Comparison of ENCODE assay signal across 36 cellular contexts in genomic region chr4:158560284-158560683, GRCh38. TPM values are rescaled to one million over a fixed set of nuclear protein-coding genes. Genes with fewer than 3 reads are reported as not detected.
"Had no signal": no experiment of that assay in that cellular context is flagged by ENCODE, and none has a peak within 500 bp of the region (broad histone marks: within the 10 kb centered on the region; RNA-seq: fewer than 3 reads in every experiment).

No MANE protein-coding gene starts in this region.

- H3K4me1 ChIP-seq: adrenal gland, body of pancreas, colonic mucosa had no signal

- H3K27me3 ChIP-seq: adrenal gland, body of pancreas, cardiac muscle cell, colonic mucosa had no signal

- H3K36me3 Mint-ChIP-seq: activated naive CD4-positive, alpha-beta T cell treated with anti-CD3 and anti-CD28 coated beads, Interleukin-2, amount 50 U/mL, for 24 hours; activated naive CD8-positive, alpha-beta T cell treated with anti-CD3 and anti-CD28 coated beads for 36 hours had no signal

- H3K27ac ChIP-seq: adrenal gland, body of pancreas, cardiac muscle cell, colonic mucosa, WERI-Rb-1 had no signal

- H3K4me3 Mint-ChIP-seq: activated B cell treated with CpG ODN at 0.5 μM for 24 hours; activated CD8-positive, alpha-beta T cell treated with anti-CD3 and anti-CD28 coated beads for 36 hours; activated naive CD4-positive, alpha-beta T cell treated with anti-CD3 and anti-CD28 coated beads for 36 hours; activated naive CD4-positive, alpha-beta T cell treated with anti-CD3 and anti-CD28 coated beads, Interleukin-2, amount 50 U/mL, for 24 hours; activated naive CD8-positive, alpha-beta T cell treated with anti-CD3 and anti-CD28 coated beads for 36 hours; activated naive CD8-positive, alpha-beta T cell treated with anti-CD3 and anti-CD28 coated beads, Interleukin-2, amount 50 U/mL, for 24 hours; activated T-helper 1 cell treated with anti-CD3 and anti-CD28 coated beads, Interleukin-12 subunit alpha, Interleukin-12 subunit beta, Interleukin-2, Interleukin-4 antibody, amounts not matched to agents 30 ng/mL and 10 ng/mL and 1 ng/mL, durations not matched to agents 14 hours and 24 hours and 36 hours; endodermal cell; T-helper 1 cell treated with Interleukin-12 subunit alpha and Interleukin-12 subunit beta and Interleukin-4 antibody, amounts not matched to agents 30 μg/mL and 1 μg/mL, for 36 hours had no signal

- DNase-seq: activated B cell treated with CpG ODN at 0.5 μM for 24 hours; activated CD4-positive, alpha-beta T cell treated with anti-CD3 and anti-CD28 coated beads for 48 hours; activated CD4-positive, alpha-beta T cell treated with anti-CD3 and anti-CD28 coated beads, Interleukin-2, amount 50 U/mL, for 1 hour; activated CD4-positive, alpha-beta T cell treated with anti-CD3 and anti-CD28 coated beads, Interleukin-2, amount 50 U/mL, for 48 hours; activated CD8-positive, alpha-beta memory T cell treated with anti-CD3 and anti-CD28 coated beads for 24 hours; activated CD8-positive, alpha-beta memory T cell treated with anti-CD3 and anti-CD28 coated beads, Interleukin-2, amount 50 U/mL, for 4 hours; activated CD8-positive, alpha-beta T cell treated with anti-CD3 and anti-CD28 coated beads for 36 hours; activated effector memory CD4-positive, alpha-beta T cell treated with anti-CD3 and anti-CD28 coated beads, Interleukin-2, amount 50 U/mL, for 16 hours; activated naive CD4-positive, alpha-beta T cell treated with anti-CD3 and anti-CD28 coated beads for 36 hours; activated naive CD8-positive, alpha-beta T cell treated with anti-CD3 and anti-CD28 coated beads for 36 hours; activated naive CD8-positive, alpha-beta T cell treated with anti-CD3 and anti-CD28 coated beads, Interleukin-2, amount 50 U/mL, for 24 hours; activated T-cell treated with anti-CD3 and anti-CD28 coated beads, Interleukin-2, amount 50 U/mL, for 1 hour; activated T-cell treated with anti-CD3 and anti-CD28 coated beads, Interleukin-2, amount 50 U/mL, for 48 hours; adrenal gland; amygdala; aorta; body of pancreas; central memory CD4-positive, alpha-beta T cell; cerebellar nuclear complex; colonic mucosa; effector CD8-positive, alpha-beta T cell; endodermal cell; foreskin fibroblast; head of caudate nucleus; T-helper 9 cell; WERI-Rb-1 had no signal

- H3K9me3 ChIP-seq: adrenal gland, body of pancreas, colonic mucosa had no signal

- H3K36me3 ChIP-seq: adrenal gland, cardiac muscle cell, colonic mucosa, WERI-Rb-1 had no signal

- H3K9me3 Mint-ChIP-seq: activated B cell treated with CpG ODN at 0.5 μM for 24 hours; activated CD8-positive, alpha-beta T cell treated with anti-CD3 and anti-CD28 coated beads for 36 hours; activated naive CD4-positive, alpha-beta T cell treated with anti-CD3 and anti-CD28 coated beads for 36 hours; activated naive CD8-positive, alpha-beta T cell treated with anti-CD3 and anti-CD28 coated beads for 36 hours; activated naive CD8-positive, alpha-beta T cell treated with anti-CD3 and anti-CD28 coated beads, Interleukin-2, amount 50 U/mL, for 24 hours; activated T-helper 1 cell treated with anti-CD3 and anti-CD28 coated beads, Interleukin-12 subunit alpha, Interleukin-12 subunit beta, Interleukin-2, Interleukin-4 antibody, amounts not matched to agents 30 ng/mL and 10 ng/mL and 1 ng/mL, durations not matched to agents 14 hours and 24 hours and 36 hours; activated T-helper 2 cell treated with anti-CD3 and anti-CD28 coated beads, Interferon-gamma antibody, Interleukin-2, Interleukin-4, amounts not matched to agents 10 μg/mL and 5 μg/mL and 100 μg/mL, durations not matched to agents 14 hours and 24 hours and 36 hours; endodermal cell; T-helper 1 cell treated with Interleukin-12 subunit alpha and Interleukin-12 subunit beta and Interleukin-4 antibody, amounts not matched to agents 30 μg/mL and 1 μg/mL, for 36 hours had no signal

- ATAC-seq: activated CD4-positive, CD25-positive, alpha-beta regulatory T cell treated with anti-CD3 and anti-CD28 coated beads, Interleukin-2, amount 50 U/mL, for 24 hours; activated CD8-positive, alpha-beta T cell treated with anti-CD3 and anti-CD28 coated beads for 36 hours; activated naive CD8-positive, alpha-beta T cell treated with anti-CD3 and anti-CD28 coated beads, Interleukin-2, amount 50 U/mL, for 24 hours; body of pancreas; esophagus mucosa had no signal

- H3K27ac Mint-ChIP-seq: activated B cell treated with CpG ODN at 0.5 μM for 24 hours; activated CD8-positive, alpha-beta T cell treated with anti-CD3 and anti-CD28 coated beads for 36 hours; activated naive CD4-positive, alpha-beta T cell treated with anti-CD3 and anti-CD28 coated beads for 36 hours; activated naive CD4-positive, alpha-beta T cell treated with anti-CD3 and anti-CD28 coated beads, Interleukin-2, amount 50 U/mL, for 24 hours; activated naive CD8-positive, alpha-beta T cell treated with anti-CD3 and anti-CD28 coated beads for 36 hours; activated naive CD8-positive, alpha-beta T cell treated with anti-CD3 and anti-CD28 coated beads, Interleukin-2, amount 50 U/mL, for 24 hours; activated T-helper 1 cell treated with anti-CD3 and anti-CD28 coated beads, Interleukin-12 subunit alpha, Interleukin-12 subunit beta, Interleukin-2, Interleukin-4 antibody, amounts not matched to agents 30 ng/mL and 10 ng/mL and 1 ng/mL, durations not matched to agents 14 hours and 24 hours and 36 hours; activated T-helper 2 cell treated with anti-CD3 and anti-CD28 coated beads, Interferon-gamma antibody, Interleukin-2, Interleukin-4, amounts not matched to agents 10 μg/mL and 5 μg/mL and 100 μg/mL, durations not matched to agents 14 hours and 24 hours and 36 hours; endodermal cell; T-helper 1 cell treated with Interleukin-12 subunit alpha and Interleukin-12 subunit beta and Interleukin-4 antibody, amounts not matched to agents 30 μg/mL and 1 μg/mL, for 36 hours had no signal

- H3K4me3 ChIP-seq: adrenal gland, body of pancreas, cardiac muscle cell, colonic mucosa had no signal

- H3K4me1 Mint-ChIP-seq: activated B cell treated with CpG ODN at 0.5 μM for 24 hours; activated naive CD4-positive, alpha-beta T cell treated with anti-CD3 and anti-CD28 coated beads, Interleukin-2, amount 50 U/mL, for 24 hours; activated naive CD8-positive, alpha-beta T cell treated with anti-CD3 and anti-CD28 coated beads for 36 hours; activated naive CD8-positive, alpha-beta T cell treated with anti-CD3 and anti-CD28 coated beads, Interleukin-2, amount 50 U/mL, for 24 hours; endodermal cell had no signal

RNA-seq across cellular contexts. Expression of gene RXFP1, which starts 38.6 kb away (rescaled TPM):
- total RNA-seq: activated B cell treated with CpG ODN at 0.5 μM for 24 hours; activated CD8-positive, alpha-beta T cell treated with anti-CD3 and anti-CD28 coated beads for 36 hours; activated naive CD4-positive, alpha-beta T cell treated with anti-CD3 and anti-CD28 coated beads for 36 hours; activated naive CD8-positive, alpha-beta T cell treated with anti-CD3 and anti-CD28 coated beads for 36 hours; activated T-helper 1 cell treated with anti-CD3 and anti-CD28 coated beads, Interleukin-12 subunit alpha, Interleukin-12 subunit beta, Interleukin-2, Interleukin-4 antibody, amounts not matched to agents 30 ng/mL and 10 ng/mL and 1 ng/mL, durations not matched to agents 14 hours and 24 hours and 36 hours; activated T-helper 2 cell treated with anti-CD3 and anti-CD28 coated beads, Interferon-gamma antibody, Interleukin-2, Interleukin-4, amounts not matched to agents 10 μg/mL and 5 μg/mL and 100 μg/mL, durations not matched to agents 14 hours and 24 hours and 36 hours; body of pancreas; cardiac muscle cell; dermis microvascular lymphatic vessel endothelial cell; endodermal cell; epithelial cell of proximal tubule; T-helper 2 cell treated with Interferon-gamma antibody and Interleukin-4, amounts not matched to agents 100 ng/mL and 5 ng/mL, for 36 hours had no signal
- polyA plus RNA-seq: cardiac muscle cell had no signal
